In genomic region chr16:81480856-81481821, GRCh38 we compare ENCODE assay signal across 7 cellular contexts. TPM values are rescaled to one million over a fixed set of nuclear protein-coding genes. Genes with fewer than 3 reads are reported as not detected.
DNase-seq lines count a peak whose midpoint lies in the region; ATAC-seq and TF ChIP-seq lines count a peak whose summit lies in the region.

No MANE protein-coding gene starts in this region.

- DNase-seq in WTC11 (ENCODE audit: low spot score) = no peak
- peak; percentile 88 to 89 for DNase-seq in left lung
- peak; percentile 83 for DNase-seq in upper lobe of right lung
- DNase-seq in AG08396 (ENCODE audit: low spot score) = no peak

- H3K36me3 Mint-ChIP-seq in WTC11 = peaks cover 12% of the 10 kb centered on the region

- POLR2A ChIA-PET in WTC11 (lab: Charles Lee) = interaction anchor here (0.7 kb wide), 1 partner anchor 59 kb away, joined by 4 read pairs; no protein-coding TSS in a partner anchor

- H3K4me3 Mint-ChIP-seq in WTC11 = no peak overlapping the region

- H3K27ac ChIP-seq in left lung (peak overlapping the region; percentile 48 to 77), upper lobe of right lung (peak overlapping the region; percentile 60)

- H3K36me3 ChIP-seq in left lung (no peaks in the 10 kb centered on the region), upper lobe of right lung (no peaks in the 10 kb centered on the region)

- peaks cover 20 to 99% of the 10 kb centered on the region in 2 donors for H3K4me1 ChIP-seq in left lung
- peaks cover 89% of the 10 kb centered on the region for H3K4me1 ChIP-seq in upper lobe of right lung

- H3K4me3 ChIP-seq in left lung (no peak overlapping the region), upper lobe of right lung (no peak overlapping the region)

- ATAC-seq in GM21423 (IDR thresholded peaks at IDR 0.05; ENCODE audit: unreplicated experiment) (peak; percentile 83), HG03571 (IDR thresholded peaks at IDR 0.05; ENCODE audit: unreplicated experiment) (peak; percentile 88), WTC11 (no peak), left lung (peak; percentile 65), upper lobe of right lung (peak; percentile 87)

- CTCF ChIA-PET in WTC11 (lab: Charles Lee) = interaction anchor here (1.5 kb wide), 1 partner anchor 11 kb away, joined by 3 read pairs; no protein-coding TSS in a partner anchor

- H3K27me3 ChIP-seq in left lung (no peaks in the 10 kb centered on the region), upper lobe of right lung (no peaks in the 10 kb centered on the region)

- peak; percentile 52 for TF ChIP-seq POLR2A in GM15510 (IDR thresholded peaks at IDR 0.05; ENCODE audit: borderline replicate concordance, extremely low read depth, insufficient read length)

- no peaks in the 10 kb centered on the region for H3K9me3 ChIP-seq in left lung
- H3K9me3 ChIP-seq in upper lobe of right lung = no peaks in the 10 kb centered on the region

- TF ChIP-seq CTCF in WTC11 (IDR thresholded peaks at IDR 0.05) (no peak), left lung (IDR thresholded peaks at IDR 0.05) (no peak), upper lobe of right lung (IDR thresholded peaks at IDR 0.05) (no peak)

- peaks cover 66% of the 10 kb centered on the region for H3K4me1 Mint-ChIP-seq in WTC11

- peaks cover 10% of the 10 kb centered on the region; the same call in 1 of the 2 replicates for H3K9me3 Mint-ChIP-seq in WTC11

- intact Hi-C loops in left lung (cut with DNase I) = no loop called here
- intact Hi-C loops in upper lobe of right lung (cut with DNase I) = no loop called here

- H3K27ac Mint-ChIP-seq in WTC11 = peak overlapping the region; percentile 83

- H3K27me3 Mint-ChIP-seq in WTC11 (ENCODE audit: low read depth) = no peaks in the 10 kb centered on the region

TF ChIP-seq in WTC11, 78 proteins besides CTCF, POLR2A, EP300 and RAD21:
- TF ChIP-seq TEAD1 (CRISPR knock-in tag; IDR thresholded peaks at IDR 0.05) = no peak
- no peak for TF ChIP-seq ZNF416 (CRISPR knock-in tag; IDR thresholded peaks at IDR 0.05)
- no peak for TF ChIP-seq ETV6 (CRISPR knock-in tag; IDR thresholded peaks at IDR 0.05)
- no peak for TF ChIP-seq IRF2 (CRISPR knock-in tag; IDR thresholded peaks at IDR 0.05; ENCODE audit: borderline replicate concordance, low read depth)
- no peak for TF ChIP-seq E2F5 (CRISPR knock-in tag; IDR thresholded peaks at IDR 0.05)
- TF ChIP-seq GABPB1 (CRISPR knock-in tag; IDR thresholded peaks at IDR 0.05) = peak; percentile 89
- TF ChIP-seq NFYB (CRISPR knock-in tag; conservative IDR thresholded peaks at IDR 0.05; ENCODE audit: low read depth) = no peak
- no peak for TF ChIP-seq ZNF671 (CRISPR knock-in tag; IDR thresholded peaks at IDR 0.05)
- no peak for TF ChIP-seq ZNF512 (CRISPR knock-in tag; IDR thresholded peaks at IDR 0.05; ENCODE audit: borderline replicate concordance)

RNA-seq across cellular contexts. Expression of gene CMIP, which starts 36.5 kb away (rescaled TPM):
- total RNA-seq in WTC11 (2021) (57.0 to 63.7 TPM (median 59.6 TPM) in 3 replicates), left lung (10 to 100 TPM; 50.8 to 55.8 TPM), upper lobe of right lung (73.8 TPM)

Comparison
In these comparisons a context has a peak if more than half of its experiments do, and no peak if none do; other contexts are left out.
1. DNase-seq: peak in left lung (2 of 2) and upper lobe of right lung (single experiment); none in WTC11 (single experiment) and AG08396 (single experiment).